1 cellular context compared by ENCODE assay signal in genomic region chr6:26104457-26105108, GRCh38.
TF ChIP-seq lines count a peak whose summit lies in the region.

No MANE protein-coding gene starts in this region.

TF ChIP-seq in K562, 482 proteins besides CTCF, POLR2A, EP300 and RAD21 (continued from another document and continues in another):
- TF ChIP-seq MGA (IDR thresholded peaks at IDR 0.05) (peak; percentile 30; the same call in 1 of the 2 replicates), MECOM (CRISPR knock-in tag; IDR thresholded peaks at IDR 0.05) (0 out of 2 replicates have a peak, but pooled peaks have one; percentile 33), TFAP4 (CRISPR knock-in tag; IDR thresholded peaks at IDR 0.05; ENCODE audit: borderline replicate concordance) (peak; percentile 37; the same call in 1 of the 2 replicates), C11orf30 (IDR thresholded peaks at IDR 0.05; ENCODE audit: low read depth) (no peak), ZBED1 (IDR thresholded peaks at IDR 0.05) (0 out of 2 replicates have a peak, but pooled peaks have one; percentile 66), SIN3A (IDR thresholded peaks at IDR 0.05; ENCODE audit: borderline replicate concordance in 2 of 2, control insufficient read depth in 1 of 2, low read depth in 2 of 2, low read length in 2 of 2) (0 out of 4 replicates have a peak, but pooled peaks of 1 of the 2 experiments have one; percentile 3), ZBTB5 (IDR thresholded peaks at IDR 0.05) (peak; percentile 11; the same call in 1 of the 2 replicates), FOXA3 (CRISPR knock-in tag; conservative IDR thresholded peaks at IDR 0.05 in 1 of 2, IDR thresholded peaks at IDR 0.05 in 1 of 2) (peak; percentile 81 to 92; a peak in 3 of 4 replicates), CC2D1A (IDR thresholded peaks at IDR 0.05) (peak; percentile 12; the same call in 1 of the 2 replicates), ZBTB33 (CRISPR knock-in tag; IDR thresholded peaks at IDR 0.05) (peak; percentile 85; the same call in 1 of the 2 replicates), CHD2 (IDR thresholded peaks at IDR 0.05; ENCODE audit: low read depth, low read length) (peak; percentile 36; the same call in 1 of the 2 replicates), RBM22 (IDR thresholded peaks at IDR 0.05; ENCODE audit: low read depth, low read length, poor library complexity, severe bottlenecking) (peak; percentile 74), ZNF511 (CRISPR knock-in tag; IDR thresholded peaks at IDR 0.05) (no peak), TAF15 (IDR thresholded peaks at IDR 0.05; ENCODE audit: low read depth, low read length) (no peak), ZBTB43 (CRISPR knock-in tag; IDR thresholded peaks at IDR 0.05) (no peak), ZNF696 (CRISPR knock-in tag; conservative IDR thresholded peaks at IDR 0.05) (0 out of 2 replicates have a peak, but pooled peaks have one; percentile 36), KDM1A (IDR thresholded peaks at IDR 0.05) (peak in 1 of 2 experiments; percentile 33; a peak in 1 of 4 replicates), ZC3H4 (CRISPR knock-in tag; IDR thresholded peaks at IDR 0.05; ENCODE audit: borderline replicate concordance) (peak; percentile 70; the same call in 1 of the 2 replicates)
- TF ChIP-seq, protein P1, sequence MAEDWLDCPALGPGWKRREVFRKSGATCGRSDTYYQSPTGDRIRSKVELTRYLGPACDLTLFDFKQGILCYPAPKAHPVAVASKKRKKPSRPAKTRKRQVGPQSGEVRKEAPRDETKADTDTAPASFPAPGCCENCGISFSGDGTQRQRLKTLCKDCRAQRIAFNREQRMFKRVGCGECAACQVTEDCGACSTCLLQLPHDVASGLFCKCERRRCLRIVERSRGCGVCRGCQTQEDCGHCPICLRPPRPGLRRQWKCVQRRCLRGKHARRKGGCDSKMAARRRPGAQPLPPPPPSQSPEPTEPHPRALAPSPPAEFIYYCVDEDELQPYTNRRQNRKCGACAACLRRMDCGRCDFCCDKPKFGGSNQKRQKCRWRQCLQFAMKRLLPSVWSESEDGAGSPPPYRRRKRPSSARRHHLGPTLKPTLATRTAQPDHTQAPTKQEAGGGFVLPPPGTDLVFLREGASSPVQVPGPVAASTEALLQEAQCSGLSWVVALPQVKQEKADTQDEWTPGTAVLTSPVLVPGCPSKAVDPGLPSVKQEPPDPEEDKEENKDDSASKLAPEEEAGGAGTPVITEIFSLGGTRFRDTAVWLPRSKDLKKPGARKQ (CRISPR knock-in tag; IDR thresholded peaks at IDR 0.05): peak; percentile 94
- TF ChIP-seq, protein P2, sequence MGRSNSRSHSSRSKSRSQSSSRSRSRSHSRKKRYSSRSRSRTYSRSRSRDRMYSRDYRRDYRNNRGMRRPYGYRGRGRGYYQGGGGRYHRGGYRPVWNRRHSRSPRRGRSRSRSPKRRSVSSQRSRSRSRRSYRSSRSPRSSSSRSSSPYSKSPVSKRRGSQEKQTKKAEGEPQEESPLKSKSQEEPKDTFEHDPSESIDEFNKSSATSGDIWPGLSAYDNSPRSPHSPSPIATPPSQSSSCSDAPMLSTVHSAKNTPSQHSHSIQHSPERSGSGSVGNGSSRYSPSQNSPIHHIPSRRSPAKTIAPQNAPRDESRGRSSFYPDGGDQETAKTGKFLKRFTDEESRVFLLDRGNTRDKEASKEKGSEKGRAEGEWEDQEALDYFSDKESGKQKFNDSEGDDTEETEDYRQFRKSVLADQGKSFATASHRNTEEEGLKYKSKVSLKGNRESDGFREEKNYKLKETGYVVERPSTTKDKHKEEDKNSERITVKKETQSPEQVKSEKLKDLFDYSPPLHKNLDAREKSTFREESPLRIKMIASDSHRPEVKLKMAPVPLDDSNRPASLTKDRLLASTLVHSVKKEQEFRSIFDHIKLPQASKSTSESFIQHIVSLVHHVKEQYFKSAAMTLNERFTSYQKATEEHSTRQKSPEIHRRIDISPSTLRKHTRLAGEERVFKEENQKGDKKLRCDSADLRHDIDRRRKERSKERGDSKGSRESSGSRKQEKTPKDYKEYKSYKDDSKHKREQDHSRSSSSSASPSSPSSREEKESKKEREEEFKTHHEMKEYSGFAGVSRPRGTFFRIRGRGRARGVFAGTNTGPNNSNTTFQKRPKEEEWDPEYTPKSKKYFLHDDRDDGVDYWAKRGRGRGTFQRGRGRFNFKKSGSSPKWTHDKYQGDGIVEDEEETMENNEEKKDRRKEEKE (IDR thresholded peaks at IDR 0.05; ENCODE audit: borderline replicate concordance in 1 of 2, control insufficient read depth in 1 of 2, low read depth in 2 of 2, low read length in 1 of 2): peak in 1 of 2 experiments; percentile 76; a peak in 2 of 4 replicates
- TF ChIP-seq, protein P3, sequence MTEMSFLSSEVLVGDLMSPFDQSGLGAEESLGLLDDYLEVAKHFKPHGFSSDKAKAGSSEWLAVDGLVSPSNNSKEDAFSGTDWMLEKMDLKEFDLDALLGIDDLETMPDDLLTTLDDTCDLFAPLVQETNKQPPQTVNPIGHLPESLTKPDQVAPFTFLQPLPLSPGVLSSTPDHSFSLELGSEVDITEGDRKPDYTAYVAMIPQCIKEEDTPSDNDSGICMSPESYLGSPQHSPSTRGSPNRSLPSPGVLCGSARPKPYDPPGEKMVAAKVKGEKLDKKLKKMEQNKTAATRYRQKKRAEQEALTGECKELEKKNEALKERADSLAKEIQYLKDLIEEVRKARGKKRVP (CRISPR knock-in tag; IDR thresholded peaks at IDR 0.05): no peak
